Comparison of ENCODE assay signal across 22 cellular contexts in the genomic region with DNA sequence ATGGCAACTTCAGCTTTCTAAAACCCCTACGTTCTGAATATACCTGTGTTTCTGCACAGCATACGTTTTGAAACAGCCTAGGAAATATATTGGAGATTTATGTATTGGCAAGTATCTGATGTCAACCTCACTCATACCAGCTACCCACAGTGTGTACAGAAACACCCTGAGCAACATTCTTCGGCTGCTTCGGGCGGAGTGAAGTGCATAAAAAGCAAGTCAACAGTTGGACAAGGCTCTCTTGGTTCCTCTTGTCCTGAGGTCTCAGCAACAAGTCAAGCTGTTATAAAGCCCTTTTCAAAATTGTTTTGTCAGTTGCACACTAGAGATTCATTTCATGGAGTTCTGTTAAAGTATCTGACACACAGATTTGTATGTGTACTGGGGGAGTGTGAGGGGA. TPM values are rescaled to one million over a fixed set of nuclear protein-coding genes. Genes with fewer than 3 reads are reported as not detected.
DNase-seq lines count a peak whose midpoint lies in the region; ATAC-seq, FAIRE-seq and TF ChIP-seq lines count a peak whose summit lies in the region.
"Had no signal": no experiment of that assay in that cellular context is flagged by ENCODE, and none has a peak within 500 bp of the region (broad histone marks: within the 10 kb centered on the region; RNA-seq: fewer than 3 reads in every experiment).

No MANE protein-coding gene starts in this region.

- TF ChIP-seq CTCF in astrocyte of the spinal cord (IDR thresholded peaks at IDR 0.05; ENCODE audit: low read depth, low read length) (no peak), left lung (IDR thresholded peaks at IDR 0.05) (no peak), thyroid gland (IDR thresholded peaks at IDR 0.05) (no peak)

- TF ChIP-seq POLR2A in thyroid gland (IDR thresholded peaks at IDR 0.05) (peak in 1 of 2 donors; percentile 67), GM12891 (IDR thresholded peaks at IDR 0.05; ENCODE audit: low read depth, low read length) (no peak)

- H3K27ac ChIP-seq in left lung (peak overlapping the region; percentile 20 to 57), thyroid gland (peak overlapping the region; percentile 70 to 94 (median 82))
- H3K27ac ChIP-seq: ascending aorta, gastrocnemius medialis, HL-60, skin epidermis, VCaP had no signal

- WGBS in thyroid gland, 2 donors, result 30 to 48% methylated on average over 5 of the region's 5 CpGs

- intact Hi-C loops in left lung (cut with DNase I) (no loop called here), thyroid gland (cut with DNase I) (no loop called here)

- no peaks in the 10 kb centered on the region for H3K36me3 ChIP-seq in left lung
- no peaks in the 10 kb centered on the region for H3K36me3 ChIP-seq in thyroid gland
- H3K36me3 ChIP-seq: ascending aorta, gastrocnemius medialis, pancreas had no signal

- H3K9me3 ChIP-seq in left lung (no peaks in the 10 kb centered on the region), thyroid gland (no peaks in the 10 kb centered on the region)
- H3K9me3 ChIP-seq: ascending aorta, gastrocnemius medialis, pancreas had no signal

- ATAC-seq in left lung (peak; percentile 89), GM19328 (IDR thresholded peaks at IDR 0.05; ENCODE audit: unreplicated experiment) (no peak)
- ATAC-seq: gastrocnemius medialis, K562 had no signal

- H3K27me3 ChIP-seq in left lung (no peaks in the 10 kb centered on the region), thyroid gland (no peaks in the 10 kb centered on the region)
- H3K27me3 ChIP-seq: ascending aorta, gastrocnemius medialis, pancreas had no signal

- peaks cover 0 to 8% of the 10 kb centered on the region in 2 donors for H3K4me1 ChIP-seq in left lung
- H3K4me1 ChIP-seq in thyroid gland, result peaks cover 17 to 27% of the 10 kb centered on the region in 2 donors
- H3K4me1 ChIP-seq: gastrocnemius medialis had no signal

- DNase-seq in EL (peak; percentile 13), astrocyte of the spinal cord (ENCODE audit: low read depth, low spot score) (peak; percentile 34), left lung (peak in 1 of 2 donors; percentile 58), thyroid gland (peak; percentile 81 to 82), GM12891 (ENCODE audit: insufficient read length, low spot score) (no peak)
- DNase-seq in NK-92 treated with Interleukin-12 subunit alpha and Interleukin-12 subunit beta, amount 100 ng/mL, for 24 hours (lab: John Stamatoyannopoulos, UW), result no peak
- DNase-seq: activated CD4-positive, alpha-beta T cell treated with anti-CD3 and anti-CD28 coated beads, Interleukin-2, amount 50 U/mL, for 48 hours; activated naive CD4-positive, alpha-beta T cell treated with anti-CD3 and anti-CD28 coated beads for 36 hours; C1 segment of cervical spinal cord; gastrocnemius medialis; NCI-H187 treated with DMSO at 0.1 percent for 48 hours; NCI-H446; pancreas; stimulated activated CD8-positive, alpha-beta memory T cell treated with anti-CD3 and anti-CD28 coated beads, Interleukin-4, amount 100 ng/mL, for 48 hours; substantia nigra had no signal

- in situ Hi-C loops in astrocyte of the spinal cord (cut with HindIII; ENCODE audit: low sequenced_read_pairs), result no loop called here

- no peak for FAIRE-seq in GM12891 (lab: Jason Lieb, UNC)
- FAIRE-seq: H54, K562, pancreas had no signal

- H3K4me3 ChIP-seq in astrocyte of the spinal cord (ENCODE audit: low read depth, low read length) (no peak overlapping the region), left lung (no peak overlapping the region), thyroid gland (replicated peaks in 1 of 3) (no peak overlapping the region)
- H3K4me3 ChIP-seq: ascending aorta, gastrocnemius medialis, K562, pancreas, skin epidermis had no signal

TF ChIP-seq in GM12891, 5 proteins besides CTCF, POLR2A, EP300 and RAD21:
- TF ChIP-seq SPI1 (IDR thresholded peaks at IDR 0.05; ENCODE audit: low read depth, low read length) (no peak), TAF1 (IDR thresholded peaks at IDR 0.05; ENCODE audit: low read depth, low read length) (no peak), POU2F2 (IDR thresholded peaks at IDR 0.05; ENCODE audit: low read depth, low read length) (no peak), POLR2AphosphoS5 (IDR thresholded peaks at IDR 0.05; ENCODE audit: low read depth, low read length) (no peak), PAX5 (IDR thresholded peaks at IDR 0.05; ENCODE audit: insufficient read depth, low read length, severe bottlenecking) (no peak)

RNA-seq across cellular contexts. Expression of a gene that starts 40.0 kb away (rescaled TPM):
- total RNA-seq in left lung, result 100 to 1,000 TPM; 114 to 183 TPM
- total RNA-seq in thyroid gland, result 10 to 100 TPM; 25.5 to 32.1 (median 28.8) TPM
- polyA plus RNA-seq in GM12891 (2012; ENCODE audit: low read depth, missing spikeins), result 2.6 TPM

Comparison
In these comparisons a context has a peak if more than half of its experiments do, and no peak if none do; other contexts are left out.
1. DNase-seq: peak in EL (single experiment), astrocyte of the spinal cord (single experiment) and thyroid gland (2 of 2); none in NK-92 treated with Interleukin-12 subunit alpha and Interleukin-12 subunit beta, amount 100 ng/mL, for 24 hours (single experiment) and GM12891 (single experiment).